ENCODE assay signal across 12 cellular contexts in genomic region chr5:39177629-39177959, GRCh38. TPM values are rescaled to one million over a fixed set of nuclear protein-coding genes. Genes with fewer than 3 reads are reported as not detected.
DNase-seq lines count a peak whose midpoint lies in the region; ATAC-seq, FAIRE-seq and TF ChIP-seq lines count a peak whose summit lies in the region.
"Had no signal": no experiment of that assay in that cellular context is flagged by ENCODE, and none has a peak within 500 bp of the region (broad histone marks: within the 10 kb centered on the region; RNA-seq: fewer than 3 reads in every experiment).

No MANE protein-coding gene starts in this region.

- peak; percentile 76 for ATAC-seq in GM21447 (IDR thresholded peaks at IDR 0.05; ENCODE audit: unreplicated experiment)
- ATAC-seq: sciatic nerve had no signal

- FAIRE-seq in endothelial cell of umbilical vein (lab: Jason Lieb, UNC) = peak; percentile 31
- FAIRE-seq: GM12892 had no signal

- H3F3A ChIP-seq in Loucy (ENCODE audit: low read depth) = peaks cover 35% of the 10 kb centered on the region

- BruUV-seq in endothelial cell of umbilical vein (replicated peaks; lab: Mats Ljungman, UMichigan) = no TSS peak

- H2AFZ ChIP-seq in Loucy (ENCODE audit: low read length) (no peak overlapping the region), endothelial cell of umbilical vein (ENCODE audit: low read depth, low read length) (no peak overlapping the region)

- H3K36me3 ChIP-seq in Loucy (ENCODE audit: insufficient read depth, low read length) (peaks cover 17% of the 10 kb centered on the region), endothelial cell of umbilical vein (ENCODE audit: control insufficient read depth in 2 of 2, extremely low read depth in 1 of 2, insufficient read depth in 2 of 2, low read length in 2 of 2) (no peaks in the 10 kb centered on the region), brain microvascular endothelial cell (replicated peaks) (no peaks in the 10 kb centered on the region)

- TF ChIP-seq CTCF in GM12864 (IDR thresholded peaks at IDR 0.05; ENCODE audit: low read depth, low read length, missing control alignments) (no peak), Loucy (conservative IDR thresholded peaks at IDR 0.05; ENCODE audit: low read length) (no peak), endothelial cell of umbilical vein (IDR thresholded peaks at IDR 0.05; ENCODE audit: extremely low read depth in 1 of 2, insufficient read depth in 1 of 2, low read depth in 1 of 2, low read length in 2 of 2) (no peak), brain microvascular endothelial cell (IDR thresholded peaks at IDR 0.05; ENCODE audit: low read depth, low read length, missing control alignments) (no peak)

- peak overlapping the region; percentile 75 for H3K9ac ChIP-seq in Loucy (ENCODE audit: low read depth, low read length, poor library complexity, severe bottlenecking)
- no peak overlapping the region for H3K9ac ChIP-seq in endothelial cell of umbilical vein (replicated peaks; ENCODE audit: extremely low read depth, insufficient read depth, low read length)

- intact Hi-C loops in endothelial cell of umbilical vein (cut with micrococcal nuclease) = no loop called here

- no peaks in the 10 kb centered on the region for H3K9me1 ChIP-seq in endothelial cell of umbilical vein (replicated peaks; ENCODE audit: control insufficient read depth, extremely low read depth, insufficient read depth, low read length)

- POLR2A ChIA-PET in endothelial cell of umbilical vein (lab: Charles Lee) = no interaction called here

- no peaks in the 10 kb centered on the region for H3K27me3 ChIP-seq in Loucy (ENCODE audit: insufficient read depth, low read length, poor library complexity, severe bottlenecking)
- no peaks in the 10 kb centered on the region for H3K27me3 ChIP-seq in endothelial cell of umbilical vein (ENCODE audit: control insufficient read depth in 2 of 2, insufficient read depth in 2 of 2, low read length in 2 of 2)
- no peaks in the 10 kb centered on the region for H3K27me3 ChIP-seq in brain microvascular endothelial cell (replicated peaks)

- peaks cover 84% of the 10 kb centered on the region for H3K4me1 ChIP-seq in Loucy (ENCODE audit: insufficient read depth, low read length, poor library complexity, severe bottlenecking)
- no peaks in the 10 kb centered on the region for H3K4me1 ChIP-seq in endothelial cell of umbilical vein (ENCODE audit: control insufficient read depth, extremely low read depth, insufficient read depth, low read length)

- TF ChIP-seq POLR2A in endothelial cell of umbilical vein (IDR thresholded peaks at IDR 0.05; ENCODE audit: low read depth, low read length) = no peak

- no peaks in the 10 kb centered on the region for H3K9me2 ChIP-seq in Loucy (replicated peaks; ENCODE audit: low read depth, low read length)

- CTCF ChIA-PET in endothelial cell of umbilical vein (lab: Charles Lee) = interaction anchor here (1.0 to 1.2 kb wide), 3 partner anchors 9 to 105 kb away, joined by 3 read pairs; no protein-coding TSS in a partner anchor

- H4K20me1 ChIP-seq in Loucy (ENCODE audit: insufficient read depth, low read length, poor library complexity, severe bottlenecking) (no peaks in the 10 kb centered on the region), endothelial cell of umbilical vein (replicated peaks; ENCODE audit: control insufficient read depth, extremely low read depth, insufficient read depth, low read length) (no peaks in the 10 kb centered on the region)

- H3K4me2 ChIP-seq in Loucy (ENCODE audit: low read depth, low read length, poor library complexity, severe bottlenecking) = peak overlapping the region; percentile 89
- no peak overlapping the region for H3K4me2 ChIP-seq in endothelial cell of umbilical vein (ENCODE audit: insufficient read depth, low read length)

- H3K79me2 ChIP-seq in Loucy (ENCODE audit: insufficient read depth, low read length) (peaks cover 77% of the 10 kb centered on the region), endothelial cell of umbilical vein (ENCODE audit: control insufficient read depth, insufficient read depth, low read length) (no peaks in the 10 kb centered on the region)

- H3K9me3 ChIP-seq in Loucy (ENCODE audit: insufficient read depth, low read depth, low read length) (peaks cover 12% of the 10 kb centered on the region; the same call in 1 of the 2 replicates), endothelial cell of umbilical vein (replicated peaks; ENCODE audit: control insufficient read depth, insufficient read depth, low read length) (no peaks in the 10 kb centered on the region)

- dilution Hi-C loops in endothelial cell of umbilical vein (cut with MboI; ENCODE audit: extremely low pct_ligation_motif_present, low sequenced_read_pairs) = no loop called here

- H3K4me3 ChIP-seq in GM12864 (ENCODE audit: low read depth, low read length) (no peak overlapping the region), Loucy (ENCODE audit: low read length, poor library complexity, severe bottlenecking) (peak overlapping the region; percentile 71), endothelial cell of umbilical vein (replicated peaks in 1 of 3; ENCODE audit: insufficient read depth in 1 of 3, low read depth in 1 of 3, low read length in 3 of 3) (no peak overlapping the region), brain microvascular endothelial cell (ENCODE audit: low read depth, low read length) (no peak overlapping the region)

- in situ Hi-C loops in brain microvascular endothelial cell (cut with HindIII; ENCODE audit: low pct_ligation_motif_present, low sequenced_read_pairs) = no loop called here

- H3K27ac ChIP-seq in endothelial cell of umbilical vein (ENCODE audit: insufficient read depth, low read depth, low read length) (no peak overlapping the region), brain microvascular endothelial cell (no peak overlapping the region)

- peak; percentile 21 for DNase-seq in GM12864 (ENCODE audit: low read depth)
- no peak for DNase-seq in endothelial cell of umbilical vein (ENCODE audit: low read depth, low spot score)
- no peak for DNase-seq in OCI-M2 (lab: John Stamatoyannopoulos, UW; ENCODE audit: unreplicated experiment)
- DNase-seq in activated CD4-positive, alpha-beta T cell treated with anti-CD3 and anti-CD28 coated beads for 1 hour = no peak
- no peak for DNase-seq in brain microvascular endothelial cell
- DNase-seq in SHP77 treated with DMSO at 0.1 percent for 48 hours (lab: John Stamatoyannopoulos, UW) = no peak
- DNase-seq: glutamatergic neuron, NCI-H446 had no signal

TF ChIP-seq in endothelial cell of umbilical vein, 7 proteins besides CTCF, POLR2A, EP300 and RAD21:
- TF ChIP-seq MYC (IDR thresholded peaks at IDR 0.05; ENCODE audit: low read depth, low read length) (no peak), MAX (IDR thresholded peaks at IDR 0.05; ENCODE audit: insufficient read depth, insufficient read length) (no peak), POLR2AphosphoS5 (IDR thresholded peaks at IDR 0.05; ENCODE audit: insufficient read depth, low read depth, low read length) (no peak), JUN (IDR thresholded peaks at IDR 0.05; ENCODE audit: borderline replicate concordance, insufficient read depth, insufficient read length, low read depth) (no peak), GATA2 (IDR thresholded peaks at IDR 0.05; ENCODE audit: insufficient read depth, insufficient read length, low read depth, low read length) (no peak), FOS (IDR thresholded peaks at IDR 0.05; ENCODE audit: borderline replicate concordance, insufficient read depth, low read length) (no peak), EZH2 (IDR thresholded peaks at IDR 0.05; ENCODE audit: borderline replicate concordance, low read depth, low read length, severe bottlenecking) (no peak)

RNA-seq across cellular contexts. Expression of gene FYB1, which starts 41.8 kb away (rescaled TPM):
- 0.44 TPM in 1 of 2 replicates, not detected in the other for total RNA-seq in endothelial cell of umbilical vein
- polyA plus RNA-seq in endothelial cell of umbilical vein = not detected in 2 replicates
- 0.01 and 0.08 TPM in 2 replicates for polyA plus RNA-seq in endothelial cell of umbilical vein (2011; cell fraction: cytosol; rRNA removed)
- polyA plus RNA-seq in endothelial cell of umbilical vein (2011; cell fraction: nucleus; rRNA removed) = not detected in 2 replicates
- not detected in 2 replicates for polyA plus RNA-seq in endothelial cell of umbilical vein (2012)
- polyA minus RNA-seq in endothelial cell of umbilical vein = 0.44 and 0.72 TPM in 2 replicates
- polyA minus RNA-seq in endothelial cell of umbilical vein (2011; cell fraction: cytosol; rRNA and poly(A)+ RNA removed) = not detected
- 0.14 and 0.19 TPM in 2 replicates for polyA minus RNA-seq in endothelial cell of umbilical vein (2011; cell fraction: nucleus; rRNA and poly(A)+ RNA removed)
